14 cellular contexts compared by ENCODE assay signal in genomic region chr17:52297230-52298010, GRCh38.
A peak's percentile ranks its signal among the peaks of the same experiment; 100 is the strongest.
DNase-seq lines count a peak whose midpoint lies in the region; ATAC-seq and TF ChIP-seq lines count a peak whose summit lies in the region.
"Had no signal": no experiment of that assay in that cellular context is flagged by ENCODE, and none has a peak within 500 bp of the region (broad histone marks: within the 10 kb centered on the region; RNA-seq: fewer than 3 reads in every experiment).

No MANE protein-coding gene starts in this region.

- peak; percentile 8 to 12 for DNase-seq in SHP77 (lab: John Stamatoyannopoulos, UW)
- DNase-seq in SHP77 treated with DMSO at 0.1 percent for 48 hours (lab: John Stamatoyannopoulos, UW): no peak
- DNase-seq in NB4 (ENCODE audit: low read depth): peak; percentile 53
- no peak for DNase-seq in body of pancreas
- no peak for DNase-seq in smooth muscle cell (lab: John Stamatoyannopoulos, UW; ENCODE audit: unreplicated experiment)
- no peak for DNase-seq in ascending aorta (ENCODE audit: low spot score in 2 of 2)
- no peak for DNase-seq in lower leg skin (ENCODE audit: low spot score in 2 of 2)
- DNase-seq: activated CD4-positive, alpha-beta memory T cell treated with anti-CD3 and anti-CD28 coated beads for 36 hours; effector CD4-positive, alpha-beta T cell; hypothalamus; Right ventricle myocardium superior; stimulated activated CD4-positive, alpha-beta T cell treated with anti-CD3 and anti-CD28 coated beads, Interleukin-1b, Interleukin-23, amount 100 ng/mL, for 48 hours had no signal

- ATAC-seq in body of pancreas: no peak
- no peak for ATAC-seq in GM19328 (IDR thresholded peaks at IDR 0.05; ENCODE audit: unreplicated experiment)
- ATAC-seq: activated naive CD4-positive, alpha-beta T cell treated with anti-CD3 and anti-CD28 coated beads, Interleukin-2, amount 50 U/mL, for 72 hours had no signal

- no peak overlapping the region for H2AFZ ChIP-seq in smooth muscle cell (ENCODE audit: low read depth)

- no peaks in the 10 kb centered on the region for H3F3A ChIP-seq in smooth muscle cell (ENCODE audit: low read depth)

- H3K4me1 ChIP-seq in body of pancreas: no peaks in the 10 kb centered on the region
- no peaks in the 10 kb centered on the region for H3K4me1 ChIP-seq in smooth muscle cell (ENCODE audit: low read depth)
- no peaks in the 10 kb centered on the region for H3K4me1 ChIP-seq in ascending aorta

- H3K27me3 ChIP-seq in body of pancreas: peaks cover 0 to 3% of the 10 kb centered on the region in 2 donors
- H3K27me3 ChIP-seq in smooth muscle cell (ENCODE audit: low read depth): peaks cover 9% of the 10 kb centered on the region
- no peaks in the 10 kb centered on the region for H3K27me3 ChIP-seq in ascending aorta

- intact Hi-C loops in body of pancreas (cut with DNase I): no loop called here
- intact Hi-C loops in ascending aorta (cut with DNase I): no loop called here
- intact Hi-C loops in lower leg skin (cut with DNase I; ENCODE audit: low total_unique reads): no loop called here

- no peak overlapping the region for H3K9ac ChIP-seq in smooth muscle cell (ENCODE audit: low read depth)

- H3K9me3 ChIP-seq in body of pancreas (no peaks in the 10 kb centered on the region), smooth muscle cell (replicated peaks; ENCODE audit: low read depth) (no peaks in the 10 kb centered on the region), ascending aorta (no peaks in the 10 kb centered on the region)

- 47 to 51% methylated on average over 10 of the region's 10 CpGs for WGBS in body of pancreas, 2 donors
- WGBS in smooth muscle cell (ENCODE audit: low lambda C conversion rate): 74% methylated on average over 10 of the region's 10 CpGs
- 61 to 64% methylated on average over 10 of the region's 10 CpGs for WGBS in lower leg skin, 2 donors

- H3K4me2 ChIP-seq in smooth muscle cell: no peak overlapping the region

- H3K4me3 ChIP-seq in NB4 (ENCODE audit: low read depth, low read length) (no peak overlapping the region), body of pancreas (no peak overlapping the region), smooth muscle cell (no peak overlapping the region), ascending aorta (no peak overlapping the region), lower leg skin (ENCODE audit: low read depth, poor library complexity, severe bottlenecking) (no peak overlapping the region)

- TF ChIP-seq POLR2A in NB4 (IDR thresholded peaks at IDR 0.05; ENCODE audit: extremely low read depth, insufficient read length) (no peak), body of pancreas (IDR thresholded peaks at IDR 0.05) (no peak), lower leg skin (IDR thresholded peaks at IDR 0.05) (no peak)

- H3K27ac ChIP-seq in body of pancreas: no peak overlapping the region
- no peak overlapping the region for H3K27ac ChIP-seq in smooth muscle cell (ENCODE audit: low read depth)
- no peak overlapping the region for H3K27ac ChIP-seq in ascending aorta

- H3K36me3 ChIP-seq in body of pancreas (replicated peaks in 1 of 2; ENCODE audit: insufficient read depth in 1 of 2, low read depth in 2 of 2) (no peaks in the 10 kb centered on the region), smooth muscle cell (ENCODE audit: low read depth) (no peaks in the 10 kb centered on the region), ascending aorta (no peaks in the 10 kb centered on the region)

- no peak for TF ChIP-seq CTCF in NB4 (IDR thresholded peaks at IDR 0.05; ENCODE audit: low read depth, low read length)
- peak in 4 of 7 experiments; percentile 27 to 43 (median 36) for TF ChIP-seq CTCF in body of pancreas (IDR thresholded peaks at IDR 0.05)
- peak; percentile 20 for TF ChIP-seq CTCF in smooth muscle cell (IDR thresholded peaks at IDR 0.05; ENCODE audit: borderline replicate concordance, insufficient read depth, poor library complexity, severe bottlenecking)
- no peak for TF ChIP-seq CTCF in ascending aorta (IDR thresholded peaks at IDR 0.05)
- TF ChIP-seq CTCF in lower leg skin (IDR thresholded peaks at IDR 0.05): no peak

- H4K20me1 ChIP-seq in smooth muscle cell (ENCODE audit: low read depth): no peaks in the 10 kb centered on the region

- no peaks in the 10 kb centered on the region for H3K79me2 ChIP-seq in smooth muscle cell (ENCODE audit: low read depth)

Comparison
In these comparisons a context has a peak if more than half of its experiments do, and no peak if none do; other contexts are left out.
1. DNase-seq: peak in SHP77 (2 of 2) and NB4 (single experiment); none in SHP77 treated with DMSO at 0.1 percent for 48 hours (single experiment), body of pancreas (0 of 4), smooth muscle cell (single experiment), ascending aorta (0 of 2) and lower leg skin (0 of 2).
2. CTCF ChIP-seq: peak in body of pancreas (4 of 7) and smooth muscle cell (single experiment); none in NB4 (single experiment), ascending aorta (0 of 3) and lower leg skin (0 of 3).